29 cellular contexts compared by ENCODE assay signal in the genomic region with DNA sequence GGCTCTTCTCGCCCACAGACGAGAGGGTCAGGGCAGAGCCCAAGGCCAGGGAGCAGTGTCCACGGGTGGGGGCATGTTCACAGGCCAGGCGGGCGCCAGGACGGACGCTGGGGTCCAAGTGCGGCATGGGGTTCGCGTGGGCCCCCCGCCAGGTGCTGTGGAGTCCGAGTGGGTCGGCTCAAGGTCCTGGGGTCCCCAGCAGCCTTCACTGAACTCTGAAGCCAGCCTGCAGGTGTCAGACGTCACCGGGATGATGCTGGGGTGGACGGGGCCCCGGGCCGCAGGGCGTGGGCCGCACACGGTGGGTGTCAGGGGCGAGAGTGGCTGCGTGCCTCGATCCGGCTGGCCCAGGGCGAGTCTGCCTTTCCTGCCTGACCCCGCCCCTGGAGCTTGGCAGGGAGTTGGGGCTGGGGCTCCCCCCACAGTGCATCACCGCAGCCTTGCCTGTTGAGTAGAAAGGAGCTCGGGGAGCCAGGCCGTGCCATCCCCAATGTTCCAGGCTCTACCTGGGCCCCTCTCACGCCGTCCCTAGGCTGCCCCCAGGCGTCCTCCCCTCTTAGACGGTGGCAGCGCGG. TPM values are rescaled to one million over a fixed set of nuclear protein-coding genes. Genes with fewer than 3 reads are reported as not detected.
DNase-seq lines count a peak whose midpoint lies in the region; ATAC-seq and TF ChIP-seq lines count a peak whose summit lies in the region.
"Had no signal": no experiment of that assay in that cellular context is flagged by ENCODE, and none has a peak within 500 bp of the region (broad histone marks: within the 10 kb centered on the region; RNA-seq: fewer than 3 reads in every experiment).

No MANE protein-coding gene starts in this region.

- no peaks in the 10 kb centered on the region for H3K79me2 ChIP-seq in trophoblast cell (ENCODE audit: control insufficient read depth, insufficient read depth, low read length, poor library complexity)

- H3K36me3 ChIP-seq in H7 (replicated peaks; ENCODE audit: control insufficient read depth, insufficient read depth, low read length) = no peaks in the 10 kb centered on the region
- no peaks in the 10 kb centered on the region for H3K36me3 ChIP-seq in trophoblast cell (ENCODE audit: control insufficient read depth in 1 of 2, insufficient read depth in 2 of 2, low read length in 2 of 2)
- H3K36me3 ChIP-seq in tibial artery = peaks cover 0 to 5% (median 1%) of the 10 kb centered on the region in 3 donors
- H3K36me3 ChIP-seq: MG63, SJCRH30 had no signal

- no peak overlapping the region for H2BK120ac ChIP-seq in trophoblast cell (ENCODE audit: insufficient read depth, low read length, poor library complexity)

- H3K4me2 ChIP-seq in trophoblast cell (ENCODE audit: low read length) = no peak overlapping the region
- H3K4me2 ChIP-seq: BLaER1, GM23338, PC-9 had no signal

- no peak overlapping the region for H3K4ac ChIP-seq in trophoblast cell (ENCODE audit: low read depth, low read length)

- no peaks in the 10 kb centered on the region for H3K27me3 ChIP-seq in H7 (ENCODE audit: control insufficient read depth, insufficient read depth, low read length)
- H3K27me3 ChIP-seq in trophoblast cell (ENCODE audit: insufficient read depth, low read length) = no peaks in the 10 kb centered on the region
- no peaks in the 10 kb centered on the region for H3K27me3 ChIP-seq in tibial artery
- H3K27me3 ChIP-seq: MG63 had no signal

- no peak overlapping the region for H2AK5ac ChIP-seq in trophoblast cell (ENCODE audit: low read length)

- no peak overlapping the region for H3K14ac ChIP-seq in trophoblast cell (ENCODE audit: low read length)

- H3K79me1 ChIP-seq in trophoblast cell (ENCODE audit: low read length) = no peaks in the 10 kb centered on the region

- H3K4me3 ChIP-seq in H7 (ENCODE audit: insufficient read depth, low read depth, low read length) = no peak overlapping the region
- H3K4me3 ChIP-seq in trophoblast cell (ENCODE audit: low read depth, low read length) = no peak overlapping the region
- no peak overlapping the region for H3K4me3 ChIP-seq in tibial artery
- H3K4me3 ChIP-seq: BLaER1, GM23338, MG63, PC-9, SJCRH30 had no signal

- no peak overlapping the region for H3K23ac ChIP-seq in trophoblast cell (ENCODE audit: low read length)

- H3K9me3 ChIP-seq in trophoblast cell (ENCODE audit: insufficient read depth, low read depth, low read length) = peaks cover 4% of the 10 kb centered on the region
- no peaks in the 10 kb centered on the region for H3K9me3 ChIP-seq in tibial artery
- H3K9me3 ChIP-seq: BLaER1, MG63, SJCRH30 had no signal

- TF ChIP-seq CTCF in tibial artery (IDR thresholded peaks at IDR 0.05) = no peak

- H4K12ac ChIP-seq in trophoblast cell (ENCODE audit: low read depth, low read length) = peak overlapping the region; percentile 25

- no peak overlapping the region for H3K18ac ChIP-seq in trophoblast cell (ENCODE audit: low read length)

- H2BK12ac ChIP-seq in trophoblast cell (ENCODE audit: low read length) = no peak overlapping the region

- ATAC-seq in left colon = peak; percentile 19
- ATAC-seq in GM18868 (IDR thresholded peaks at IDR 0.05; ENCODE audit: unreplicated experiment) = no peak
- ATAC-seq: GM23338, Right ventricle myocardium inferior had no signal

- intact Hi-C loops in left colon (cut with DNase I, micrococcal nuclease) = no loop called here
- intact Hi-C loops in tibial artery (cut with DNase I; ENCODE audit: low total_unique reads) = no loop called here

- H4K91ac ChIP-seq in trophoblast cell (ENCODE audit: low read depth, low read length) = no peak overlapping the region

- no peak overlapping the region for H4K8ac ChIP-seq in trophoblast cell (ENCODE audit: low read depth, low read length)

- no peak overlapping the region for H2BK5ac ChIP-seq in trophoblast cell (ENCODE audit: low read depth, low read length, poor library complexity)

- WGBS in trophoblast cell (ENCODE audit: extremely low coverage, insufficient coverage, insufficient read length) = no CpG with 5 or more reads among the region's 36 CpGs

- H3K9ac ChIP-seq in trophoblast cell (ENCODE audit: low read length) = no peak overlapping the region
- H3K9ac ChIP-seq: BLaER1 had no signal

- H3K4me1 ChIP-seq in trophoblast cell (ENCODE audit: control insufficient read depth in 1 of 2, insufficient read depth in 2 of 2, low read length in 2 of 2) (no peaks in the 10 kb centered on the region), tibial artery (peaks cover 6 to 65% (median 39%) of the 10 kb centered on the region in 4 donors)

- H3K27ac ChIP-seq in trophoblast cell (ENCODE audit: low read depth, low read length) (no peak overlapping the region), tibial artery (peak overlapping the region; percentile 71 to 77)
- H3K27ac ChIP-seq: BLaER1, PC-9, SJCRH30 had no signal

- no peak overlapping the region for H2AFZ ChIP-seq in trophoblast cell (ENCODE audit: insufficient read depth, low read length, poor library complexity)
- H2AFZ ChIP-seq: GM23338, PC-9 had no signal

- DNase-seq in H7 = peak; percentile 74
- peak in 1 of 2 donors; percentile 60 for DNase-seq in left colon
- no peak for DNase-seq in trophoblast cell
- DNase-seq in tibial artery = no peak
- no peak for DNase-seq in medulla oblongata (ENCODE audit: extremely low spot score)
- no peak for DNase-seq in UCSD-AML1 (lab: John Stamatoyannopoulos, UW; ENCODE audit: unreplicated experiment)
- no peak for DNase-seq in NCI-H146 (lab: John Stamatoyannopoulos, UW)
- DNase-seq: 8988T; CD4-positive, CD25-positive, alpha-beta regulatory T cell; DMS53; HCEC 1CT; IMR-90; KG1; MG63; NCI-H1105 treated with DMSO at 0.1 percent for 48 hours; NCI-H2029 treated with DMSO at 0.1 percent for 48 hours; NCI-H446 treated with DMSO at 0.1 percent for 48 hours; NCI-H526; NCI-H82; PC-9; SJCRH30 had no signal

RNA-seq across cellular contexts. Expression of a gene that starts 19.0 kb away (rescaled TPM):
- total RNA-seq in H7 (2014; rRNA removed; shearing (Covaris generic)) = 24.8 and 27.3 TPM in 2 replicates
- 10 to 100 TPM in 1 of 2 donors, 1 to 10 TPM in 1; 3.8 to 15.6 TPM for total RNA-seq in left colon
- polyA plus RNA-seq in trophoblast cell (2013) = 0.53 and 0.56 TPM in 2 replicates
- total RNA-seq: PC-9, RPMI7951 had no signal

RNA-seq across cellular contexts. Expression of a gene that starts 53.1 kb away (rescaled TPM):
- not detected in 2 replicates for total RNA-seq in H7 (2014; rRNA removed; shearing (Covaris generic))
- 100 to 1,000 TPM in 1 of 2 donors, 10 to 100 TPM in 1; 60.7 to 124 TPM for total RNA-seq in left colon
- polyA plus RNA-seq in trophoblast cell (2013) = not detected in 2 replicates
- total RNA-seq: CD4-positive, CD25-positive, alpha-beta regulatory T cell; G401; GM23338; IMR-90; PC-9; SJCRH30 had no signal
- polyA plus RNA-seq: AG04450; CD4-positive, CD25-positive, alpha-beta regulatory T cell; IMR-90 had no signal

RNA-seq across cellular contexts. Expression of a gene that starts 58.0 kb away (rescaled TPM):
- total RNA-seq in H7 (2014; rRNA removed; shearing (Covaris generic)) = not detected in 2 replicates
- 10 to 100 TPM in 1 of 2 donors, 1 to 10 TPM in 1; 6.4 to 18.6 TPM for total RNA-seq in left colon
- not detected in 2 replicates for polyA plus RNA-seq in trophoblast cell (2013)
- total RNA-seq: CD4-positive, CD25-positive, alpha-beta regulatory T cell; Daoy; G401; GM23338; IMR-90; PC-9; RPMI7951; SJCRH30 had no signal
- polyA plus RNA-seq: AG04450; CD4-positive, CD25-positive, alpha-beta regulatory T cell; IMR-90 had no signal

Comparison
In these comparisons a context has a peak if more than half of its experiments do, and no peak if none do; other contexts are left out.
1. RNA of a gene that starts 53.1 kb away (total RNA-seq): 60.7 to 124 TPM in left colon; not detected in H7; every median in the first group is over 10 times any median in the second.